ENCODE assay signal across 8 cellular contexts in genomic region chr5:73625314-73625904, GRCh38. TPM values are rescaled to one million over a fixed set of nuclear protein-coding genes. Genes with fewer than 3 reads are reported as not detected.
DNase-seq lines count a peak whose midpoint lies in the region; ATAC-seq and TF ChIP-seq lines count a peak whose summit lies in the region.

No MANE protein-coding gene starts in this region.

- no peak for DNase-seq in CD14-positive monocyte (ENCODE audit: low spot score)
- no peak for DNase-seq in brain microvascular endothelial cell
- DNase-seq in kidney epithelial cell (ENCODE audit: low read depth): no peak
- no peak for DNase-seq in activated CD8-positive, alpha-beta memory T cell treated with anti-CD3 and anti-CD28 coated beads, Interleukin-2, amount 50 U/mL, for 48 hours

- ATAC-seq in HG03159 (IDR thresholded peaks at IDR 0.05; ENCODE audit: unreplicated experiment): peak; percentile 28
- no peak for ATAC-seq in HG03565 (IDR thresholded peaks at IDR 0.05; ENCODE audit: unreplicated experiment)
- ATAC-seq in HG03095 (IDR thresholded peaks at IDR 0.05; ENCODE audit: unreplicated experiment): no peak

- in situ Hi-C loops in brain microvascular endothelial cell (cut with HindIII; ENCODE audit: low pct_ligation_motif_present, low sequenced_read_pairs): no loop called here

- H3K36me3 ChIP-seq in brain microvascular endothelial cell (replicated peaks): no peaks in the 10 kb centered on the region
- no peaks in the 10 kb centered on the region for H3K36me3 ChIP-seq in kidney epithelial cell (ENCODE audit: control insufficient read depth, insufficient read depth, low read length)

- intact Hi-C loops in CD14-positive monocyte (cut with micrococcal nuclease): no loop called here

- H3K27ac ChIP-seq in brain microvascular endothelial cell (peak overlapping the region; percentile 58), temporal lobe (ENCODE audit: low read depth, low read length) (peak overlapping the region; percentile 2)

- peaks cover 34 to 47% (median 36%) of the 10 kb centered on the region in 3 donors for H3K27me3 Mint-ChIP-seq in CD14-positive monocyte (ENCODE audit: low read depth in 3 of 3)

- no peaks in the 10 kb centered on the region for H3K27me3 ChIP-seq in brain microvascular endothelial cell (replicated peaks)
- no peaks in the 10 kb centered on the region for H3K27me3 ChIP-seq in kidney epithelial cell (ENCODE audit: control insufficient read depth, insufficient read depth, low read length)

- H3K36me3 Mint-ChIP-seq in CD14-positive monocyte: no peaks in the 10 kb centered on the region

- H3K4me3 ChIP-seq in brain microvascular endothelial cell (ENCODE audit: low read depth, low read length) (peak overlapping the region; percentile 82), kidney epithelial cell (ENCODE audit: low read depth, low read length) (peak overlapping the region; percentile 47)

- peaks cover 8% of the 10 kb centered on the region for H3K4me1 Mint-ChIP-seq in CD14-positive monocyte

- no peak overlapping the region for H3K27ac Mint-ChIP-seq in CD14-positive monocyte

- TF ChIP-seq CTCF in CD14-positive monocyte (IDR thresholded peaks at IDR 0.05) (no peak), brain microvascular endothelial cell (IDR thresholded peaks at IDR 0.05; ENCODE audit: low read depth, low read length, missing control alignments) (no peak), kidney epithelial cell (IDR thresholded peaks at IDR 0.05; ENCODE audit: insufficient read depth, low read length, poor library complexity, severe bottlenecking) (no peak)

- H3K4me3 Mint-ChIP-seq in CD14-positive monocyte: peak overlapping the region; percentile 66 to 85

- peaks cover 0 to 4% (median 0%) of the 10 kb centered on the region in 7 donors for H3K9me3 Mint-ChIP-seq in CD14-positive monocyte

RNA-seq across cellular contexts. Expression of gene ARHGEF28, which starts 0.6 kb away (rescaled TPM):
- not detected for polyA plus RNA-seq in CD14-positive monocyte
- total RNA-seq in kidney epithelial cell: 66.1 and 76.1 TPM in 2 replicates
- total RNA-seq in temporal lobe: 5.7 TPM

RNA-seq across cellular contexts. Expression of gene UTP15, which starts 59.9 kb away (rescaled TPM):
- 1 to 10 TPM; 2.8 TPM for polyA plus RNA-seq in CD14-positive monocyte
- total RNA-seq in kidney epithelial cell: 17.5 and 23.8 TPM in 2 replicates
- 19.2 TPM for total RNA-seq in temporal lobe

RNA-seq across cellular contexts. Expression of gene ANKRA2, which starts 60.0 kb away (rescaled TPM):
- 10 to 100 TPM; 13.4 to 14.9 TPM for polyA plus RNA-seq in CD14-positive monocyte
- total RNA-seq in kidney epithelial cell (11.2 and 15.3 TPM in 2 replicates), temporal lobe (39.6 TPM)

Comparison
In these comparisons a context has a peak if more than half of its experiments do, and no peak if none do; other contexts are left out.
1. RNA of gene ARHGEF28, which starts 0.6 kb away (total RNA-seq): 66.1 to 76.1 TPM in kidney epithelial cell; 5.7 TPM in temporal lobe (single experiment); every median in the first group is over 10 times any median in the second.